ENCODE assay signal across 8 cellular contexts in the genomic region with DNA sequence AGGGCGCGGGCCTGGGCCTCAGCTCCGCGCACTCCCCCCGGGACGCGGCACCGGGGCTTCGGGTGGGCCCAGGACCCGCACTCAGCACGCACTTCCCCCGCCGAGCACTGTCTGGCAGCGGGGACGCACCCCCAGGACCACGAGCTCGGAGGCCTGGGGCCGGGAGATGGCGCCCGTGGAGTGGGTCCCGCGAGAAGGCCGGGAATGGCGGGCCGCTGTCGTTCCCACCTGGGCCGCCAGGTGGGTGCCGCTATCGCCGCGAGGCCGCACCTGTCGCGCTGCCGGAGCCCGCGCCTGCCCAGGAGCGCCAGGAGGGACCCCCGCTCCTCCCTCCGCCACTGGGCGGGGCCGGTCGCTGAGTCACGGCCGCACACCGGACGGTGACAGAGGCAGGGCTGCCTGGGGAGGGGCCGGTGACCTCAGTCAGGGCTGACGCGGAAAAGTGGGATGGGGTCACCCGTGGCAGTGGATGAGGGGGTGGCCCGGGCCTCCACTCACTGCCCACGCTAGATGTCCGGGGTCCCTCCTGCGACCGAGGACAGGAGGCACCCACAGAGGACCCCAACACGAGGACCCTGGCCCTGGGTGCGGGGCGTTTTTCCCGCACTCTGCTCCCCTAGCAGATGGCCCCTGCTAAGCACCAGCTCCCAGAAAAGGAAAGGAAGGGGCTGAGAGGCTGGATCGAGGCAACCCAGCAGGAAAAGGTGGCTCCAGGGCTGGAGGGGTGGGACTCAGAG. TPM values are rescaled to one million over a fixed set of nuclear protein-coding genes. Genes with fewer than 3 reads are reported as not detected.
DNase-seq lines count a peak whose midpoint lies in the region; ATAC-seq, FAIRE-seq and TF ChIP-seq lines count a peak whose summit lies in the region.

No MANE protein-coding gene starts in this region.

- H3K4me2 ChIP-seq in SU-DHL-6 (ENCODE audit: low read depth, low read length, poor library complexity, severe bottlenecking), result peak overlapping the region; percentile 71
- peak overlapping the region; percentile 74 for H3K4me2 ChIP-seq in K562 (ENCODE audit: insufficient read depth, low read length)

- peak; percentile 53 for DNase-seq in NCI-H2029 (lab: John Stamatoyannopoulos, UW)
- no peak for DNase-seq in NCI-H2029 treated with DMSO at 0.1 percent for 48 hours (lab: John Stamatoyannopoulos, UW)
- peak; percentile 83 to 91 (median 86) for DNase-seq in K562 (ENCODE audit: extremely low read depth in 1 of 4, low spot score in 3 of 4)
- no peak for DNase-seq in kidney epithelial cell (ENCODE audit: low read depth)
- DNase-seq in stimulated activated CD8-positive, alpha-beta memory T cell treated with anti-CD3 and anti-CD28 coated beads, Interleukin-12 subunit alpha, Interleukin-12 subunit beta, amount 100 ng/mL, for 1 hour (ENCODE audit: low read depth), result peak; percentile 51

- peaks cover 38% of the 10 kb centered on the region for H3F3A ChIP-seq in SU-DHL-6 (ENCODE audit: insufficient read depth)

- TF ChIP-seq RAD21 in K562 (CRISPR knock-in tag; conservative IDR thresholded peaks at IDR 0.05 in 1 of 2, IDR thresholded peaks at IDR 0.05 in 1 of 2), result peak in 1 of 2 experiments; percentile 30; a peak in 2 of 4 replicates

- H3K9me3 ChIP-seq in SU-DHL-6 (ENCODE audit: insufficient read depth, low read length) (no peaks in the 10 kb centered on the region), K562 (replicated peaks; ENCODE audit: control insufficient read depth, insufficient read depth, low read depth, low read length) (no peaks in the 10 kb centered on the region)

- POLR2A ChIA-PET in K562 (lab: Yijun Ruan, JAX), result interaction anchor here (0.5 to 2.3 kb wide), 9 partner anchors 9 to 1128 kb away, joined by 3 to 12 read pairs (median 3); no protein-coding TSS in a partner anchor

- 0 out of 2 replicates have a peak, but pooled peaks have one; percentile 30 for TF ChIP-seq POLR2A in K562 (conservative IDR thresholded peaks at IDR 0.05)

- no peak overlapping the region for H3K4me3 ChIP-seq in SU-DHL-6 (ENCODE audit: insufficient read depth, low read length, poor library complexity, severe bottlenecking)
- H3K4me3 ChIP-seq in K562, result peak overlapping the region; percentile 46
- peak overlapping the region; percentile 40 for H3K4me3 ChIP-seq in kidney epithelial cell (ENCODE audit: low read depth, low read length)

- H3K4me1 ChIP-seq in K562 (replicated peaks in 1 of 2; ENCODE audit: control insufficient read depth in 2 of 2, insufficient read depth in 2 of 2, low read length in 2 of 2), result peaks cover 5 to 71% of the 10 kb centered on the region in 2 experiments; a peak in 4 of 5 replicates

- no peak overlapping the region for H3K27ac ChIP-seq in SU-DHL-6 (ENCODE audit: low read depth, low read length)
- H3K27ac ChIP-seq in K562 (ENCODE audit: extremely low read depth, low read depth, low read length), result peak overlapping the region; percentile 67; the same call in 2 of the 3 replicates

- in situ Hi-C loops in K562 (cut with MboI), result no loop called here

- H3K9ac ChIP-seq in SU-DHL-6 (ENCODE audit: low read length) (peak overlapping the region; percentile 89), K562 (ENCODE audit: insufficient read depth in 1 of 2, low read depth in 2 of 2, low read length in 2 of 2) (peak overlapping the region; percentile 74 to 89)

- H4K20me1 ChIP-seq in SU-DHL-6 (ENCODE audit: low read depth, low read length) (no peaks in the 10 kb centered on the region), K562 (replicated peaks; ENCODE audit: control insufficient read depth, insufficient read depth, low read length) (no peaks in the 10 kb centered on the region)

- peak; percentile 26 for FAIRE-seq in K562 (lab: Jason Lieb, UNC)

- intact Hi-C loops in K562 (cut with micrococcal nuclease), result loop anchor here (5.0 kb wide), 1 partner anchor 37 kb away; no protein-coding TSS in a partner anchor

- no peaks in the 10 kb centered on the region for H3K36me3 ChIP-seq in SU-DHL-6 (ENCODE audit: low read length)
- no peaks in the 10 kb centered on the region for H3K36me3 ChIP-seq in K562 (ENCODE audit: control insufficient read depth, insufficient read depth, low read length)
- no peaks in the 10 kb centered on the region for H3K36me3 ChIP-seq in kidney epithelial cell (ENCODE audit: control insufficient read depth, insufficient read depth, low read length)

- WGBS in K562 (ENCODE audit: insufficient coverage, low coverage, missing lambda C conversion rate), result 4% methylated on average over 44 of the region's 61 CpGs

- no peaks in the 10 kb centered on the region for H3K27me3 ChIP-seq in SU-DHL-6 (ENCODE audit: low read length)
- peaks cover 0 to 5% of the 10 kb centered on the region in 2 experiments; a peak in 1 of 5 replicates for H3K27me3 ChIP-seq in K562 (ENCODE audit: control insufficient read depth in 2 of 2, insufficient read depth in 2 of 2, low read length in 2 of 2)
- no peaks in the 10 kb centered on the region for H3K27me3 ChIP-seq in kidney epithelial cell (ENCODE audit: control insufficient read depth, insufficient read depth, low read length)

- CTCF ChIA-PET in K562 (lab: Yijun Ruan, JAX; ENCODE audit: low intra/inter-chr PET ratio), result interaction anchor here (0.8 kb wide), 1 partner anchor 35 kb away, joined by 5 read pairs; no protein-coding TSS in a partner anchor

- H3K79me2 ChIP-seq in SU-DHL-6 (ENCODE audit: insufficient read depth, low read length) (no peaks in the 10 kb centered on the region), K562 (ENCODE audit: control insufficient read depth, insufficient read depth, low read length) (no peaks in the 10 kb centered on the region)

- no peaks in the 10 kb centered on the region for H3K9me2 ChIP-seq in SU-DHL-6 (replicated peaks; ENCODE audit: insufficient read depth, low read length)

- H2AFZ ChIP-seq in SU-DHL-6 (ENCODE audit: low read depth, low read length, severe bottlenecking), result no peak overlapping the region
- peak overlapping the region; percentile 88 for H2AFZ ChIP-seq in K562 (ENCODE audit: low read depth, low read length)

- peak; percentile 90 for ATAC-seq in K562
- no peak for ATAC-seq in GM21737 (IDR thresholded peaks at IDR 0.05; ENCODE audit: unreplicated experiment)
- ATAC-seq in GM21526 (IDR thresholded peaks at IDR 0.05; ENCODE audit: low FRiP score, unreplicated experiment), result no peak

- TF ChIP-seq EP300 in K562 (IDR thresholded peaks at IDR 0.05; ENCODE audit: low read length), result no peak

- H3K9me1 ChIP-seq in K562 (ENCODE audit: control insufficient read depth, insufficient read depth, low read length), result no peaks in the 10 kb centered on the region

- peak; percentile 31 for TF ChIP-seq CTCF in SU-DHL-6 (IDR thresholded peaks at IDR 0.05; ENCODE audit: insufficient read depth, low read length, poor library complexity, severe bottlenecking)
- TF ChIP-seq CTCF in K562 (IDR thresholded peaks at IDR 0.05 in 2 of 3, conservative IDR thresholded peaks at IDR 0.05 in 1 of 3; ENCODE audit: insufficient read depth in 2 of 3, low read depth in 1 of 3, low read length in 3 of 3), result peak; percentile 38 to 74 (median 46); a peak in 5 of 6 replicates
- TF ChIP-seq CTCF in kidney epithelial cell (IDR thresholded peaks at IDR 0.05; ENCODE audit: insufficient read depth, low read length, poor library complexity, severe bottlenecking), result peak; percentile 18

- BruUV-seq in K562 (replicated peaks; lab: Mats Ljungman, UMichigan), result no TSS peak

RNA-seq across cellular contexts. Expression of a gene that starts 6.9 kb away (rescaled TPM):
- total RNA-seq in K562 (2011; cell fraction: chromatin; rRNA removed; ENCODE audit: low replicate concordance), result 264 and 482 TPM in 2 replicates
- total RNA-seq in K562 (2011; cell fraction: nucleolus; rRNA removed), result 393 and 500 TPM in 2 replicates
- total RNA-seq in K562 (2011; cell fraction: nucleoplasm; rRNA removed), result 388 and 427 TPM in 2 replicates
- 1,572 and 2,328 TPM in 2 replicates for total RNA-seq in K562 (2014; rRNA removed)
- total RNA-seq in K562 (2014; rRNA removed; fragmentation: Illumina TruSeq; extraction: Trizol), result 512 and 566 TPM in 2 replicates
- total RNA-seq in K562 (2015; rRNA removed; fragmentation: Illumina TruSeq; extraction: Trizol), result 568 and 574 TPM in 2 replicates
- 1,775 and 1,801 TPM in 2 replicates for total RNA-seq in K562 (2021)
- polyA plus RNA-seq in K562 (2011; rRNA removed), result 224 and 602 TPM in 2 replicates
- 901 and 1,415 TPM in 2 replicates for polyA plus RNA-seq in K562 (2011; cell fraction: cytosol; rRNA removed)
- polyA plus RNA-seq in K562 (2011; cell fraction: nucleus; rRNA removed), result 1,206 and 1,333 TPM in 2 replicates
- polyA plus RNA-seq in K562 (2012), result 1,311 and 3,206 TPM in 2 replicates
- 990 and 2,987 TPM in 2 replicates for polyA plus RNA-seq in K562 (2014; fragmentation: Illumina TruSeq; extraction: Trizol)
- polyA plus RNA-seq in K562 (2014; fragmentation: Nextera tagmentation; extraction: Ambion mirVana), result 100 to 1,000 TPM; 259 to 386 TPM
- 831 and 1,109 TPM in 2 replicates for polyA plus RNA-seq in K562 (2014; rRNA removed)
- polyA minus RNA-seq in K562 (2011; rRNA and poly(A)+ RNA removed), result 205 and 410 TPM in 2 replicates
- polyA minus RNA-seq in K562 (2011; cell fraction: cytosol; rRNA and poly(A)+ RNA removed), result 580 and 1,178 TPM in 2 replicates
- 230 and 388 TPM in 2 replicates for polyA minus RNA-seq in K562 (2011; cell fraction: nucleus; rRNA and poly(A)+ RNA removed)
- 8,883 and 9,424 TPM in 2 replicates for total RNA-seq in kidney epithelial cell

RNA-seq across cellular contexts. Expression of a gene that starts 8.7 kb away (rescaled TPM):
- 0.23 TPM in 1 of 2 replicates, not detected in the other for total RNA-seq in K562 (2011; cell fraction: chromatin; rRNA removed; ENCODE audit: low replicate concordance)
- 0.26 and 0.33 TPM in 2 replicates for total RNA-seq in K562 (2011; cell fraction: nucleolus; rRNA removed)
- 0.37 TPM in 1 of 2 replicates, not detected in the other for total RNA-seq in K562 (2011; cell fraction: nucleoplasm; rRNA removed)
- total RNA-seq in K562 (2014; rRNA removed), result not detected in 2 replicates
- total RNA-seq in K562 (2014; rRNA removed; fragmentation: Illumina TruSeq; extraction: Trizol), result not detected in 2 replicates
- not detected in 2 replicates for total RNA-seq in K562 (2015; rRNA removed; fragmentation: Illumina TruSeq; extraction: Trizol)
- not detected in 2 replicates for total RNA-seq in K562 (2021)
- polyA plus RNA-seq in K562 (2011; rRNA removed), result not detected in 2 replicates
- not detected in 2 replicates for polyA plus RNA-seq in K562 (2011; cell fraction: cytosol; rRNA removed)
- polyA plus RNA-seq in K562 (2011; cell fraction: nucleus; rRNA removed), result 0.14 TPM in 1 of 2 replicates, not detected in the other
- 0.25 and 0.30 TPM in 2 replicates for polyA plus RNA-seq in K562 (2012)
- polyA plus RNA-seq in K562 (2014; fragmentation: Illumina TruSeq; extraction: Trizol), result not detected in 2 replicates
- not detected for polyA plus RNA-seq in K562 (2014; fragmentation: Nextera tagmentation; extraction: Ambion mirVana)
- polyA plus RNA-seq in K562 (2014; rRNA removed), result 0.08 TPM in 1 of 2 replicates, not detected in the other
- polyA minus RNA-seq in K562 (2011; rRNA and poly(A)+ RNA removed), result not detected in 2 replicates
- not detected in 2 replicates for polyA minus RNA-seq in K562 (2011; cell fraction: cytosol; rRNA and poly(A)+ RNA removed)
- 0.13 TPM in 1 of 2 replicates, not detected in the other for polyA minus RNA-seq in K562 (2011; cell fraction: nucleus; rRNA and poly(A)+ RNA removed)
- total RNA-seq in kidney epithelial cell, result 0.29 and 0.41 TPM in 2 replicates

RNA-seq across cellular contexts. Expression of a gene that starts 32.7 kb away (rescaled TPM):
- total RNA-seq in K562 (2011; cell fraction: chromatin; rRNA removed; ENCODE audit: low replicate concordance), result 44.9 and 197 TPM in 2 replicates
- 108 and 129 TPM in 2 replicates for total RNA-seq in K562 (2011; cell fraction: nucleolus; rRNA removed)
- 63.6 and 65.2 TPM in 2 replicates for total RNA-seq in K562 (2011; cell fraction: nucleoplasm; rRNA removed)
- 33.2 and 39.0 TPM in 2 replicates for total RNA-seq in K562 (2014; rRNA removed)
- 3.9 and 8.6 TPM in 2 replicates for total RNA-seq in K562 (2014; rRNA removed; fragmentation: Illumina TruSeq; extraction: Trizol)
- total RNA-seq in K562 (2015; rRNA removed; fragmentation: Illumina TruSeq; extraction: Trizol), result 18.9 and 20.9 TPM in 2 replicates
- total RNA-seq in K562 (2021), result 51.2 and 52.5 TPM in 2 replicates
- 12.6 and 15.2 TPM in 2 replicates for polyA plus RNA-seq in K562 (2011; rRNA removed)
- 18.3 and 47.5 TPM in 2 replicates for polyA plus RNA-seq in K562 (2011; cell fraction: cytosol; rRNA removed)
- polyA plus RNA-seq in K562 (2011; cell fraction: nucleus; rRNA removed), result 42.7 and 112 TPM in 2 replicates
- polyA plus RNA-seq in K562 (2012), result 22.5 and 27.7 TPM in 2 replicates
- 7.6 and 25.3 TPM in 2 replicates for polyA plus RNA-seq in K562 (2014; fragmentation: Illumina TruSeq; extraction: Trizol)
- under 1 TPM; 0.31 to 0.69 TPM for polyA plus RNA-seq in K562 (2014; fragmentation: Nextera tagmentation; extraction: Ambion mirVana)
- polyA plus RNA-seq in K562 (2014; rRNA removed), result 38.6 and 42.4 TPM in 2 replicates
- 4.7 and 7.0 TPM in 2 replicates for polyA minus RNA-seq in K562 (2011; rRNA and poly(A)+ RNA removed)
- 19.5 and 23.0 TPM in 2 replicates for polyA minus RNA-seq in K562 (2011; cell fraction: cytosol; rRNA and poly(A)+ RNA removed)
- 58.6 and 62.1 TPM in 2 replicates for polyA minus RNA-seq in K562 (2011; cell fraction: nucleus; rRNA and poly(A)+ RNA removed)
- total RNA-seq in kidney epithelial cell, result 41.4 and 49.1 TPM in 2 replicates

Comparison
In these comparisons a context has a peak if more than half of its experiments do, and no peak if none do; other contexts are left out.
1. DNase-seq: peak in NCI-H2029 (single experiment), K562 (4 of 4) and stimulated activated CD8-positive, alpha-beta memory T cell treated with anti-CD3 and anti-CD28 coated beads, Interleukin-12 subunit alpha, Interleukin-12 subunit beta, amount 100 ng/mL, for 1 hour (single experiment); none in NCI-H2029 treated with DMSO at 0.1 percent for 48 hours (single experiment) and kidney epithelial cell (single experiment).
2. Peak in every context shown above with its lines, with median percentiles within 50 percentile points of each other: CTCF ChIP-seq.